Comparison of ENCODE assay signal across 40 cellular contexts in the genomic region with DNA sequence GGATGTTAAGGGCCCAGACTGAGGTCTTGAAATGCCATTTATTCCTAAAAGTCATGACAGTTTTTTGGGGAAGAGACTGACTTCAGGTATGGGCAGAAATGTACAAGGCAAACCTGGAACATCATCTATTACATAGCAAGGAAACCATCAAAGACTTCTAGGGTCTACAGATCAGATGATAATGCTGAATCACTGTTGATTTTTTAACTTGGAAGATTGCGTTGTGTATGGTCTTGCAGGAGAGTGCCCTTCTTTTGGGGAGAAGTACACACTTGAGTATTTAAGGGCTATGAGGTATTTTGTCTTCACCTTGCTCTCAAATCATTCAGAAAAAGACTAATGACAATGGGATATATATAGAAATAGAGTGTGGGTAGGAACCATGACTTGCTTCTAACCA. TPM values are rescaled to one million over a fixed set of nuclear protein-coding genes. Genes with fewer than 3 reads are reported as not detected.
"Had no signal": no experiment of that assay in that cellular context is flagged by ENCODE, and none has a peak within 500 bp of the region (broad histone marks: within the 10 kb centered on the region; RNA-seq: fewer than 3 reads in every experiment).

No MANE protein-coding gene starts in this region.

- H3K36me3 ChIP-seq: adrenal gland, ascending aorta, brain microvascular endothelial cell, breast epithelium, cardiac muscle cell had no signal

- H3K27me3 Mint-ChIP-seq: activated naive CD4-positive, alpha-beta T cell treated with anti-CD3 and anti-CD28 coated beads, Interleukin-2, amount 50 U/mL, for 24 hours; activated naive CD8-positive, alpha-beta T cell; activated naive CD8-positive, alpha-beta T cell treated with anti-CD3 and anti-CD28 coated beads for 36 hours; activated naive CD8-positive, alpha-beta T cell treated with anti-CD3 and anti-CD28 coated beads, Interleukin-2, amount 50 U/mL, for 24 hours; activated T-cell treated with anti-CD3 and anti-CD28 coated beads, Interleukin-2, amount 50 U/mL, for 24 hours; activated T-helper 17 cell treated with anti-CD3 and anti-CD28 coated beads, Interleukin-2, amount 50 U/mL, for 72 hours had no signal

- H3K9me3 Mint-ChIP-seq: activated naive CD4-positive, alpha-beta T cell treated with anti-CD3 and anti-CD28 coated beads for 36 hours; activated naive CD4-positive, alpha-beta T cell treated with anti-CD3 and anti-CD28 coated beads, Interleukin-2, amount 10 ng/mL, durations not matched to agents 7 days and 5 days; activated naive CD4-positive, alpha-beta T cell treated with anti-CD3 and anti-CD28 coated beads, Interleukin-2, amount 50 U/mL, for 24 hours; activated naive CD4-positive, alpha-beta T cell treated with anti-CD3 and anti-CD28 coated beads, Interleukin-2, amount 50 U/mL, for 72 hours; activated naive CD8-positive, alpha-beta T cell treated with anti-CD3 and anti-CD28 coated beads for 36 hours; activated naive CD8-positive, alpha-beta T cell treated with anti-CD3 and anti-CD28 coated beads, Interleukin-2, amount 10 ng/mL, durations not matched to agents 7 days and 5 days; activated naive CD8-positive, alpha-beta T cell treated with anti-CD3 and anti-CD28 coated beads, Interleukin-2, amount 50 U/mL, for 24 hours; activated T-cell treated with anti-CD3 and anti-CD28 coated beads, Interleukin-2, amount 50 U/mL, for 24 hours; activated T-cell treated with anti-CD3 and anti-CD28 coated beads, Interleukin-2, amount 50 U/mL, for 4 hours; activated T-cell treated with anti-CD3 and anti-CD28 coated beads, Interleukin-2, amount 50 U/mL, for 72 hours; activated T-helper 1 cell treated with anti-CD3 and anti-CD28 coated beads, Interleukin-12 subunit alpha, Interleukin-12 subunit beta, Interleukin-2, Interleukin-4 antibody, amounts not matched to agents 30 ng/mL and 10 ng/mL and 1 ng/mL, durations not matched to agents 14 hours and 24 hours and 36 hours; activated T-helper 17 cell treated with anti-CD3 and anti-CD28 coated beads, Interleukin-2, amount 50 U/mL, for 72 hours; activated T-helper 2 cell treated with anti-CD3 and anti-CD28 coated beads, Interferon-gamma antibody, Interleukin-2, Interleukin-4, amounts not matched to agents 10 μg/mL and 5 μg/mL and 100 μg/mL, durations not matched to agents 14 hours and 24 hours and 36 hours; brain; central memory CD8-positive, alpha-beta T cell had no signal

- H3K36me3 Mint-ChIP-seq: activated naive CD4-positive, alpha-beta T cell treated with anti-CD3 and anti-CD28 coated beads, Interleukin-2, amount 10 ng/mL, durations not matched to agents 7 days and 5 days; activated naive CD4-positive, alpha-beta T cell treated with anti-CD3 and anti-CD28 coated beads, Interleukin-2, amount 50 U/mL, for 24 hours; activated naive CD4-positive, alpha-beta T cell treated with anti-CD3 and anti-CD28 coated beads, Interleukin-2, amount 50 U/mL, for 72 hours; activated naive CD8-positive, alpha-beta T cell; activated naive CD8-positive, alpha-beta T cell treated with anti-CD3 and anti-CD28 coated beads for 36 hours; activated naive CD8-positive, alpha-beta T cell treated with anti-CD3 and anti-CD28 coated beads, Interleukin-2, amount 10 ng/mL, durations not matched to agents 7 days and 5 days; brain had no signal

- H3K27ac ChIP-seq: adrenal gland, ascending aorta, body of pancreas, brain microvascular endothelial cell, breast epithelium, cardiac muscle cell had no signal

- H3K27me3 ChIP-seq: adrenal gland, ascending aorta, body of pancreas, breast epithelium, cardiac muscle cell had no signal

- H3K27ac Mint-ChIP-seq: activated naive CD4-positive, alpha-beta T cell treated with anti-CD3 and anti-CD28 coated beads for 36 hours; activated naive CD4-positive, alpha-beta T cell treated with anti-CD3 and anti-CD28 coated beads, Interleukin-2, amount 10 ng/mL, durations not matched to agents 7 days and 5 days; activated naive CD4-positive, alpha-beta T cell treated with anti-CD3 and anti-CD28 coated beads, Interleukin-2, amount 50 U/mL, for 24 hours; activated naive CD4-positive, alpha-beta T cell treated with anti-CD3 and anti-CD28 coated beads, Interleukin-2, amount 50 U/mL, for 72 hours; activated naive CD8-positive, alpha-beta T cell; activated naive CD8-positive, alpha-beta T cell treated with anti-CD3 and anti-CD28 coated beads for 36 hours; activated naive CD8-positive, alpha-beta T cell treated with anti-CD3 and anti-CD28 coated beads, Interleukin-2, amount 10 ng/mL, durations not matched to agents 7 days and 5 days; activated naive CD8-positive, alpha-beta T cell treated with anti-CD3 and anti-CD28 coated beads, Interleukin-2, amount 50 U/mL, for 24 hours; activated T-cell treated with anti-CD3 and anti-CD28 coated beads, Interleukin-2, amount 50 U/mL, for 24 hours; activated T-cell treated with anti-CD3 and anti-CD28 coated beads, Interleukin-2, amount 50 U/mL, for 72 hours; activated T-helper 1 cell treated with anti-CD3 and anti-CD28 coated beads, Interleukin-12 subunit alpha, Interleukin-12 subunit beta, Interleukin-2, Interleukin-4 antibody, amounts not matched to agents 30 ng/mL and 10 ng/mL and 1 ng/mL, durations not matched to agents 14 hours and 24 hours and 36 hours; activated T-helper 17 cell treated with anti-CD3 and anti-CD28 coated beads, Interleukin-2, amount 50 U/mL, for 72 hours; activated T-helper 2 cell treated with anti-CD3 and anti-CD28 coated beads, Interferon-gamma antibody, Interleukin-2, Interleukin-4, amounts not matched to agents 10 μg/mL and 5 μg/mL and 100 μg/mL, durations not matched to agents 14 hours and 24 hours and 36 hours; brain had no signal

- DNase-seq: activated effector memory CD4-positive, alpha-beta T cell treated with anti-CD3 and anti-CD28 coated beads, Interleukin-2, amount 50 U/mL, for 16 hours; activated effector memory CD4-positive, alpha-beta T cell treated with Interleukin-2 at 50 U/mL for 16 hours; activated gamma-delta T cell; activated gamma-delta T cell treated with Interleukin-2 at 50 U/mL for 16 hours; activated naive CD4-positive, alpha-beta T cell; activated naive CD4-positive, alpha-beta T cell treated with anti-CD3 and anti-CD28 coated beads for 36 hours; activated naive CD4-positive, alpha-beta T cell treated with anti-CD3 and anti-CD28 coated beads, Interleukin-2, amount 10 ng/mL, durations not matched to agents 7 days and 5 days; activated naive CD4-positive, alpha-beta T cell treated with anti-CD3 and anti-CD28 coated beads, Interleukin-2, amount 50 U/mL, for 16 hours; activated naive CD4-positive, alpha-beta T cell treated with Interleukin-2 at 50 U/mL for 16 hours; activated naive CD8-positive, alpha-beta T cell treated with anti-CD3 and anti-CD28 coated beads for 36 hours; activated naive CD8-positive, alpha-beta T cell treated with anti-CD3 and anti-CD28 coated beads, Interleukin-2, amount 10 ng/mL, durations not matched to agents 7 days and 5 days; activated naive CD8-positive, alpha-beta T cell treated with anti-CD3 and anti-CD28 coated beads, Interleukin-2, amount 50 U/mL, for 24 hours; activated T-cell treated with anti-CD3 and anti-CD28 coated beads, Interleukin-2, amount 50 U/mL, for 24 hours; activated T-cell treated with anti-CD3 and anti-CD28 coated beads, Interleukin-2, amount 50 U/mL, for 4 hours; activated T-cell treated with anti-CD3 and anti-CD28 coated beads, Interleukin-2, amount 50 U/mL, for 48 hours; activated T-cell treated with anti-CD3 and anti-CD28 coated beads, Interleukin-2, amount 50 U/mL, for 72 hours; adrenal gland; amniotic stem cell; amygdala; anterior cingulate cortex; aorta; body of pancreas; brain microvascular endothelial cell; central memory CD4-positive, alpha-beta T cell; cerebellar nuclear complex had no signal

- FAIRE-seq: astrocyte, bronchial epithelial cell had no signal

- H3K4me3 ChIP-seq: adrenal gland, ascending aorta, body of pancreas, breast epithelium, cardiac muscle cell had no signal

- H3K4me1 ChIP-seq: adrenal gland, body of pancreas, breast epithelium had no signal

- H3K4me1 Mint-ChIP-seq: activated naive CD4-positive, alpha-beta T cell treated with anti-CD3 and anti-CD28 coated beads, Interleukin-2, amount 10 ng/mL, durations not matched to agents 7 days and 5 days; activated naive CD4-positive, alpha-beta T cell treated with anti-CD3 and anti-CD28 coated beads, Interleukin-2, amount 50 U/mL, for 24 hours; activated naive CD8-positive, alpha-beta T cell treated with anti-CD3 and anti-CD28 coated beads for 36 hours; activated naive CD8-positive, alpha-beta T cell treated with anti-CD3 and anti-CD28 coated beads, Interleukin-2, amount 10 ng/mL, durations not matched to agents 7 days and 5 days; activated naive CD8-positive, alpha-beta T cell treated with anti-CD3 and anti-CD28 coated beads, Interleukin-2, amount 50 U/mL, for 24 hours; activated T-helper 17 cell treated with anti-CD3 and anti-CD28 coated beads, Interleukin-2, amount 50 U/mL, for 72 hours; central memory CD8-positive, alpha-beta T cell had no signal

- ATAC-seq: activated naive CD4-positive, alpha-beta T cell treated with anti-CD3 and anti-CD28 coated beads, Interleukin-2, amount 50 U/mL, for 72 hours; activated naive CD8-positive, alpha-beta T cell treated with anti-CD3 and anti-CD28 coated beads, Interleukin-2, amount 50 U/mL, for 24 hours; activated T-cell treated with anti-CD3 and anti-CD28 coated beads, Interleukin-2, amount 50 U/mL, for 4 hours; activated T-cell treated with anti-CD3 and anti-CD28 coated beads, Interleukin-2, amount 50 U/mL, for 72 hours; activated T-helper 17 cell treated with anti-CD3 and anti-CD28 coated beads, Interleukin-2, amount 50 U/mL, for 72 hours; body of pancreas had no signal

- H3K4me3 Mint-ChIP-seq: activated naive CD4-positive, alpha-beta T cell treated with anti-CD3 and anti-CD28 coated beads for 36 hours; activated naive CD4-positive, alpha-beta T cell treated with anti-CD3 and anti-CD28 coated beads, Interleukin-2, amount 10 ng/mL, durations not matched to agents 7 days and 5 days; activated naive CD4-positive, alpha-beta T cell treated with anti-CD3 and anti-CD28 coated beads, Interleukin-2, amount 50 U/mL, for 24 hours; activated naive CD8-positive, alpha-beta T cell; activated naive CD8-positive, alpha-beta T cell treated with anti-CD3 and anti-CD28 coated beads for 36 hours; activated naive CD8-positive, alpha-beta T cell treated with anti-CD3 and anti-CD28 coated beads, Interleukin-2, amount 10 ng/mL, durations not matched to agents 7 days and 5 days; activated naive CD8-positive, alpha-beta T cell treated with anti-CD3 and anti-CD28 coated beads, Interleukin-2, amount 50 U/mL, for 24 hours; activated T-cell treated with anti-CD3 and anti-CD28 coated beads, Interleukin-2, amount 50 U/mL, for 24 hours; activated T-cell treated with anti-CD3 and anti-CD28 coated beads, Interleukin-2, amount 50 U/mL, for 4 hours; activated T-cell treated with anti-CD3 and anti-CD28 coated beads, Interleukin-2, amount 50 U/mL, for 72 hours; activated T-helper 1 cell treated with anti-CD3 and anti-CD28 coated beads, Interleukin-12 subunit alpha, Interleukin-12 subunit beta, Interleukin-2, Interleukin-4 antibody, amounts not matched to agents 30 ng/mL and 10 ng/mL and 1 ng/mL, durations not matched to agents 14 hours and 24 hours and 36 hours; activated T-helper 17 cell treated with anti-CD3 and anti-CD28 coated beads, Interleukin-2, amount 50 U/mL, for 72 hours; brain; central memory CD8-positive, alpha-beta T cell had no signal

- H3K9me3 ChIP-seq: adrenal gland, ascending aorta, body of pancreas, breast epithelium had no signal

RNA-seq across cellular contexts. Expression of a gene that starts 15.4 kb away (rescaled TPM):
- total RNA-seq: activated naive CD4-positive, alpha-beta T cell treated with anti-CD3 and anti-CD28 coated beads for 36 hours; activated naive CD4-positive, alpha-beta T cell treated with anti-CD3 and anti-CD28 coated beads, Interleukin-2, amount 50 U/mL, for 72 hours; activated naive CD8-positive, alpha-beta T cell treated with anti-CD3 and anti-CD28 coated beads for 36 hours; activated naive CD8-positive, alpha-beta T cell treated with anti-CD3 and anti-CD28 coated beads, Interleukin-2, amount 10 ng/mL, durations not matched to agents 7 days and 5 days; activated T-cell treated with anti-CD3 and anti-CD28 coated beads, Interleukin-2, amount 50 U/mL, for 4 hours; activated T-cell treated with anti-CD3 and anti-CD28 coated beads, Interleukin-2, amount 50 U/mL, for 72 hours; activated T-helper 1 cell treated with anti-CD3 and anti-CD28 coated beads, Interleukin-12 subunit alpha, Interleukin-12 subunit beta, Interleukin-2, Interleukin-4 antibody, amounts not matched to agents 30 ng/mL and 10 ng/mL and 1 ng/mL, durations not matched to agents 14 hours and 24 hours and 36 hours; activated T-helper 17 cell treated with anti-CD3 and anti-CD28 coated beads, Interleukin-2, amount 50 U/mL, for 72 hours; activated T-helper 2 cell treated with anti-CD3 and anti-CD28 coated beads, Interferon-gamma antibody, Interleukin-2, Interleukin-4, amounts not matched to agents 10 μg/mL and 5 μg/mL and 100 μg/mL, durations not matched to agents 14 hours and 24 hours and 36 hours; aorta; ascending aorta; astrocyte; body of pancreas; bronchial epithelial cell; cardiac muscle cell; cardiac septum; chondrocyte had no signal
- polyA plus RNA-seq: aorta had no signal
